In genomic region chr22:43516996-43517635, GRCh38 we compare ENCODE assay signal across 15 cellular contexts.
DNase-seq lines count a peak whose midpoint lies in the region; ATAC-seq and TF ChIP-seq lines count a peak whose summit lies in the region.
"Had no signal": no experiment of that assay in that cellular context is flagged by ENCODE, and none has a peak within 500 bp of the region (broad histone marks: within the 10 kb centered on the region; RNA-seq: fewer than 3 reads in every experiment).

No MANE protein-coding gene starts in this region.

- intact Hi-C loops in Right ventricle myocardium inferior (cut with DNase I) (no loop called here), left ventricle myocardium superior (cut with micrococcal nuclease) (no loop called here), lower lobe of right lung (cut with DNase I) (no loop called here), spleen (cut with DNase I; ENCODE audit: low total_unique reads) (no loop called here)

- no peak for DNase-seq in Right ventricle myocardium inferior (ENCODE audit: missing footprints)
- no peak for DNase-seq in left ventricle myocardium superior
- peak; percentile 34 for DNase-seq in lower lobe of right lung
- DNase-seq in spleen, result peak; percentile 62
- no peak for DNase-seq in SK-N-SH
- no peak for DNase-seq in middle frontal gyrus (ENCODE audit: extremely low spot score, low spot score)
- DNase-seq: CD8-positive, alpha-beta T cell; COR-L47; DND-41; GDM1; H9; IMR-90 had no signal

- no peak for TF ChIP-seq CTCF in lower lobe of right lung (IDR thresholded peaks at IDR 0.05)
- TF ChIP-seq CTCF in spleen (IDR thresholded peaks at IDR 0.05 in 8 of 11, conservative IDR thresholded peaks at IDR 0.05 in 3 of 11), result no peak
- TF ChIP-seq CTCF in SK-N-SH (IDR thresholded peaks at IDR 0.05), result no peak

- no peaks in the 10 kb centered on the region for H3K9me3 ChIP-seq in lower lobe of right lung
- H3K9me3 ChIP-seq in spleen, result no peaks in the 10 kb centered on the region
- no peaks in the 10 kb centered on the region for H3K9me3 ChIP-seq in SK-N-SH

- no peak for TF ChIP-seq POLR2A in spleen (IDR thresholded peaks at IDR 0.05)

- no peaks in the 10 kb centered on the region for H4K20me1 ChIP-seq in SK-N-SH (ENCODE audit: insufficient read depth)

- no peaks in the 10 kb centered on the region for H3K36me3 ChIP-seq in lower lobe of right lung
- no peaks in the 10 kb centered on the region for H3K36me3 ChIP-seq in spleen
- no peaks in the 10 kb centered on the region for H3K36me3 ChIP-seq in SK-N-SH (replicated peaks in 1 of 2; ENCODE audit: control insufficient read depth in 1 of 2, insufficient read depth in 2 of 2, low read length in 1 of 2)

- H3K4me2 ChIP-seq in SK-N-SH, result no peak overlapping the region
- H3K4me2 ChIP-seq: GM23338 had no signal

- WGBS in spleen, 5 donors, result 77 to 91% (median 86%) methylated on average over 14 of the region's 14 CpGs
- 55% methylated on average over 7 of the region's 14 CpGs for WGBS in SK-N-SH (ENCODE audit: low lambda C conversion rate)

- POLR2A ChIA-PET in SK-N-SH (lab: Yijun Ruan, JAX), result no interaction called here

- no peak for TF ChIP-seq EP300 in SK-N-SH (IDR thresholded peaks at IDR 0.05; ENCODE audit: borderline replicate concordance in 1 of 2, low read depth in 1 of 2, low read length in 1 of 2)

- peaks cover 18% of the 10 kb centered on the region for H3K27me3 ChIP-seq in lower lobe of right lung (ENCODE audit: low read depth)
- peaks cover 0 to 47% (median 0%) of the 10 kb centered on the region in 7 donors for H3K27me3 ChIP-seq in spleen (replicated peaks in 1 of 7)
- no peaks in the 10 kb centered on the region for H3K27me3 ChIP-seq in SK-N-SH (ENCODE audit: insufficient read depth)

- H3K4me3 ChIP-seq in lower lobe of right lung (no peak overlapping the region), spleen (no peak overlapping the region), SK-N-SH (ENCODE audit: low read depth in 2 of 2, low read length in 1 of 2) (no peak overlapping the region)
- H3K4me3 ChIP-seq: GM23338 had no signal

- TF ChIP-seq RAD21 in SK-N-SH (IDR thresholded peaks at IDR 0.05; ENCODE audit: low read length), result no peak

- no peaks in the 10 kb centered on the region for H3K9me2 ChIP-seq in SK-N-SH

- H3K9ac ChIP-seq in SK-N-SH, result no peak overlapping the region

- no peaks in the 10 kb centered on the region for H3K4me1 ChIP-seq in lower lobe of right lung
- no peaks in the 10 kb centered on the region for H3K4me1 ChIP-seq in spleen
- H3K4me1 ChIP-seq in SK-N-SH (ENCODE audit: control insufficient read depth in 1 of 2, insufficient read depth in 2 of 2, low read depth in 1 of 2, low read length in 1 of 2), result no peaks in the 10 kb centered on the region

- CTCF ChIA-PET in SK-N-SH (lab: Yijun Ruan, JAX), result no interaction called here

- H2AFZ ChIP-seq in SK-N-SH (ENCODE audit: low read depth), result no peak overlapping the region
- H2AFZ ChIP-seq: GM23338 had no signal

- H3K27ac ChIP-seq in lower lobe of right lung, result no peak overlapping the region
- H3K27ac ChIP-seq in spleen, result no peak overlapping the region
- no peak overlapping the region for H3K27ac ChIP-seq in SK-N-SH (ENCODE audit: low read depth in 2 of 2, low read length in 1 of 2)
- H3K27ac ChIP-seq: 22Rv1 had no signal

- no peaks in the 10 kb centered on the region for H3K79me2 ChIP-seq in SK-N-SH (ENCODE audit: insufficient read depth)

- ATAC-seq in Right ventricle myocardium inferior, result peak; percentile 13
- no peak for ATAC-seq in left ventricle myocardium superior
- no peak for ATAC-seq in lower lobe of right lung
- ATAC-seq in GM21619 (IDR thresholded peaks at IDR 0.05; ENCODE audit: unreplicated experiment), result no peak
- ATAC-seq: CD8-positive, alpha-beta T cell had no signal

- no peaks in the 10 kb centered on the region for H3F3A ChIP-seq in SK-N-SH (replicated peaks; ENCODE audit: insufficient read depth)

TF ChIP-seq in SK-N-SH, 30 proteins besides CTCF, POLR2A, EP300 and RAD21:
- no peak for TF ChIP-seq FOXM1 (IDR thresholded peaks at IDR 0.05; ENCODE audit: low read depth)
- TF ChIP-seq JUND (IDR thresholded peaks at IDR 0.05), result no peak
- no peak for TF ChIP-seq USF2 (IDR thresholded peaks at IDR 0.05; ENCODE audit: borderline replicate concordance, low read depth, low read length)
- no peak for TF ChIP-seq USF1 (IDR thresholded peaks at IDR 0.05; ENCODE audit: borderline replicate concordance, low read depth)
- TF ChIP-seq ELF1 (IDR thresholded peaks at IDR 0.05), result no peak
- no peak for TF ChIP-seq IRF3 (IDR thresholded peaks at IDR 0.05; ENCODE audit: low read depth, low read length)

Comparison
In these comparisons a context has a peak if more than half of its experiments do, and no peak if none do; other contexts are left out.
1. DNase-seq: peak in lower lobe of right lung (single experiment) and spleen (single experiment); none in Right ventricle myocardium inferior (single experiment), left ventricle myocardium superior (single experiment), SK-N-SH (single experiment) and middle frontal gyrus (single experiment).